14 cellular contexts compared by ENCODE assay signal in genomic region chr1:235468970-235469369, GRCh38. TPM values are rescaled to one million over a fixed set of nuclear protein-coding genes. Genes with fewer than 3 reads are reported as not detected.
DNase-seq lines count a peak whose midpoint lies in the region; ATAC-seq and TF ChIP-seq lines count a peak whose summit lies in the region.
"Had no signal": no experiment of that assay in that cellular context is flagged by ENCODE, and none has a peak within 500 bp of the region (broad histone marks: within the 10 kb centered on the region; RNA-seq: fewer than 3 reads in every experiment).

No MANE protein-coding gene starts in this region.

- no peaks in the 10 kb centered on the region for H4K20me1 ChIP-seq in IMR-90 (ENCODE audit: insufficient read depth, low read length)

- H3K4ac ChIP-seq in IMR-90 (ENCODE audit: low read depth, low read length), result no peak overlapping the region

- TF ChIP-seq CTCF in AG10803 (conservative IDR thresholded peaks at IDR 0.05; ENCODE audit: low read length) (peak; percentile 11; the same call in 1 of the 2 replicates), IMR-90 (conservative IDR thresholded peaks at IDR 0.05; ENCODE audit: low read depth, low read length) (0 out of 2 replicates have a peak, but pooled peaks have one; percentile 11)

- H3K4me1 Mint-ChIP-seq in T-cell, result peaks cover 0 to 6% (median 0%) of the 10 kb centered on the region in 3 donors
- H3K4me1 Mint-ChIP-seq: activated CD8-positive, alpha-beta memory T cell treated with anti-CD3 and anti-CD28 coated beads, Interleukin-2, amount 10 ng/mL, durations not matched to agents 7 days and 5 days; CD14-positive monocyte had no signal

- H2AK5ac ChIP-seq in IMR-90 (ENCODE audit: low read depth, low read length), result no peak overlapping the region

- H2AK9ac ChIP-seq in IMR-90 (replicated peaks; ENCODE audit: low read depth, low read length, poor library complexity), result no peak overlapping the region

- POLR2A ChIA-PET in IMR-90 (lab: Charles Lee; ENCODE audit: unreplicated experiment) (no interaction called here), T-cell (lab: Charles Lee) (no interaction called here)

- no peaks in the 10 kb centered on the region; a peak in 2 of 4 replicates for H3K79me1 ChIP-seq in IMR-90 (ENCODE audit: low read depth in 1 of 2, low read length in 2 of 2)

- H3K27me3 Mint-ChIP-seq in T-cell, result no peaks in the 10 kb centered on the region
- H3K27me3 Mint-ChIP-seq: activated CD8-positive, alpha-beta memory T cell treated with anti-CD3 and anti-CD28 coated beads, Interleukin-2, amount 10 ng/mL, durations not matched to agents 7 days and 5 days had no signal

- H3K56ac ChIP-seq in IMR-90 (ENCODE audit: extremely low read depth, insufficient read depth, low read length), result no peak overlapping the region

- TF ChIP-seq RAD21 in IMR-90 (IDR thresholded peaks at IDR 0.05; ENCODE audit: low read length), result no peak

- no peak overlapping the region for H3K9ac ChIP-seq in IMR-90 (ENCODE audit: low read depth, low read length)

- no peak overlapping the region for H3K18ac ChIP-seq in IMR-90 (ENCODE audit: low read depth, low read length)

- no TSS peak for BruUV-seq in IMR-90 (replicated peaks; lab: Mats Ljungman, UMichigan)

- H3K14ac ChIP-seq in IMR-90 (replicated peaks; ENCODE audit: low read depth, low read length), result no peak overlapping the region

- no peak overlapping the region; the same call in 1 of the 2 replicates for H4K5ac ChIP-seq in IMR-90 (ENCODE audit: low read depth, low read length)

- no peak for TF ChIP-seq POLR2A in IMR-90 (IDR thresholded peaks at IDR 0.05; ENCODE audit: low read depth, low read length)

- H3K4me3 Mint-ChIP-seq in T-cell, result no peak overlapping the region
- H3K4me3 Mint-ChIP-seq: activated CD8-positive, alpha-beta memory T cell treated with anti-CD3 and anti-CD28 coated beads, Interleukin-2, amount 10 ng/mL, durations not matched to agents 7 days and 5 days; CD14-positive monocyte; natural killer cell had no signal

- no peak overlapping the region for H2BK120ac ChIP-seq in IMR-90 (ENCODE audit: low read depth, low read length)

- H2BK20ac ChIP-seq in IMR-90 (ENCODE audit: low read depth, low read length), result no peak overlapping the region

- H3K9me1 ChIP-seq in IMR-90 (ENCODE audit: insufficient read depth, low read length), result no peaks in the 10 kb centered on the region

- no peak overlapping the region for H2AFZ ChIP-seq in IMR-90 (replicated peaks; ENCODE audit: low read length, poor library complexity)

- intact Hi-C loops in IMR-90 (cut with micrococcal nuclease), result no loop called here

- dilution Hi-C loops in IMR-90 (cut with HindIII; ENCODE audit: low sequenced_read_pairs, unreplicated experiment), result no loop called here

- peaks cover 2% of the 10 kb centered on the region; the same call in 1 of the 2 replicates for H3K4me1 ChIP-seq in IMR-90 (ENCODE audit: control insufficient read depth, insufficient read depth, low read length)

- H3K27ac ChIP-seq in IMR-90 (ENCODE audit: insufficient read depth, low read length), result no peak overlapping the region

- ATAC-seq in IMR-90 (ENCODE audit: low read depth), result no peak
- no peak for ATAC-seq in HG03565 (IDR thresholded peaks at IDR 0.05; ENCODE audit: unreplicated experiment)
- no peak for ATAC-seq in T-cell (replicated peaks in 1 of 4)
- ATAC-seq in HG02588 (IDR thresholded peaks at IDR 0.05; ENCODE audit: unreplicated experiment), result no peak
- ATAC-seq: activated CD8-positive, alpha-beta memory T cell treated with anti-CD3 and anti-CD28 coated beads, Interleukin-2, amount 10 ng/mL, durations not matched to agents 7 days and 5 days; natural killer cell had no signal

- CTCF ChIA-PET in IMR-90 (lab: Yijun Ruan, JAX), result interaction anchor here (0.6 to 0.7 kb wide), 2 partner anchors 36 to 43 kb away, joined by 3 to 6 read pairs; no protein-coding TSS in a partner anchor
- CTCF ChIA-PET in T-cell (lab: Charles Lee), result no interaction called here

- no peak overlapping the region for H4K8ac ChIP-seq in IMR-90 (ENCODE audit: low read depth in 2 of 2, low read length in 2 of 2)

- H3K4me3 ChIP-seq in AG10803 (ENCODE audit: low read length), result no peak overlapping the region
- no peak overlapping the region for H3K4me3 ChIP-seq in IMR-90 (ENCODE audit: insufficient read depth, low read depth, low read length)

- H3K23ac ChIP-seq in IMR-90 (ENCODE audit: low read depth, low read length), result no peak overlapping the region

- H3K27me3 ChIP-seq in IMR-90 (ENCODE audit: control insufficient read depth, insufficient read depth, low read length), result no peaks in the 10 kb centered on the region

- H2BK15ac ChIP-seq in IMR-90 (ENCODE audit: low read depth, low read length), result no peak overlapping the region

- DNase-seq in AG10803 (ENCODE audit: low read depth) (peak; percentile 48), IMR-90 (peak; percentile 64), astrocyte of the hippocampus (ENCODE audit: low read depth, low spot score) (peak; percentile 80), iris pigment epithelial cell (ENCODE audit: low read depth) (peak; percentile 75), DMS79 (lab: John Stamatoyannopoulos, UW) (no peak), T-cell (no peak)
- DNase-seq: activated CD8-positive, alpha-beta memory T cell treated with anti-CD3 and anti-CD28 coated beads, Interleukin-2, amount 10 ng/mL, durations not matched to agents 7 days and 5 days; amniotic stem cell; natural killer cell; NK-92 treated with Interleukin-12 subunit alpha and Interleukin-12 subunit beta, amount 100 ng/mL, for 24 hours; stimulated activated CD8-positive, alpha-beta memory T cell treated with anti-CD3 and anti-CD28 coated beads, Interleukin-4, amount 100 ng/mL, for 48 hours had no signal

- H3K9me3 Mint-ChIP-seq in T-cell, result no peaks in the 10 kb centered on the region
- H3K9me3 Mint-ChIP-seq: natural killer cell had no signal

- WGBS in IMR-90 (ENCODE audit: extremely low coverage in 2 of 2, insufficient read length in 1 of 2), 2 experiments, result no CpG with 5 or more reads among the region's 4 CpGs

- no peak overlapping the region for H4K91ac ChIP-seq in IMR-90 (ENCODE audit: insufficient read depth, low read depth, low read length)

- peaks cover 8% of the 10 kb centered on the region; the same call in 1 of the 2 replicates for H3K36me3 ChIP-seq in IMR-90 (ENCODE audit: control insufficient read depth, insufficient read depth, low read length)

- peaks cover 22% of the 10 kb centered on the region for H3K36me3 Mint-ChIP-seq in T-cell
- H3K36me3 Mint-ChIP-seq: natural killer cell had no signal

- in situ Hi-C loops in IMR-90 (cut with MboI; ENCODE audit: low sequenced_read_pairs), result no loop called here

- H3K4me2 ChIP-seq in IMR-90 (ENCODE audit: low read depth, low read length), result peak overlapping the region; percentile 67; the same call in 1 of the 2 replicates

- H2BK5ac ChIP-seq in IMR-90 (ENCODE audit: low read depth, low read length, poor library complexity, severe bottlenecking), result no peak overlapping the region

- H3K27ac Mint-ChIP-seq in T-cell, result no peak overlapping the region
- H3K27ac Mint-ChIP-seq: activated CD8-positive, alpha-beta memory T cell treated with anti-CD3 and anti-CD28 coated beads, Interleukin-2, amount 10 ng/mL, durations not matched to agents 7 days and 5 days; natural killer cell had no signal

- H3K9me3 ChIP-seq in IMR-90 (ENCODE audit: control insufficient read depth, insufficient read depth, low read length), result no peaks in the 10 kb centered on the region

TF ChIP-seq in IMR-90, 13 proteins besides CTCF, POLR2A, EP300 and RAD21:
- TF ChIP-seq ELK1 (IDR thresholded peaks at IDR 0.05; ENCODE audit: borderline replicate concordance, low read depth, low read length), result no peak
- TF ChIP-seq FOS (IDR thresholded peaks at IDR 0.05; ENCODE audit: low read depth, low read length), result no peak
- TF ChIP-seq NFE2L2 (IDR thresholded peaks at IDR 0.05; ENCODE audit: low read depth, low read length), result no peak
- no peak for TF ChIP-seq MAFK (IDR thresholded peaks at IDR 0.05; ENCODE audit: low read depth, low read length)
- TF ChIP-seq RFX5 (IDR thresholded peaks at IDR 0.05; ENCODE audit: low read depth, low read length), result no peak
- no peak for TF ChIP-seq USF2 (IDR thresholded peaks at IDR 0.05; ENCODE audit: low read depth, low read length)
- no peak for TF ChIP-seq RCOR1 (IDR thresholded peaks at IDR 0.05; ENCODE audit: insufficient replicate concordance, low read length)
- TF ChIP-seq CHD1 (IDR thresholded peaks at IDR 0.05; ENCODE audit: low read depth, low read length), result no peak
- no peak for TF ChIP-seq MAZ (IDR thresholded peaks at IDR 0.05; ENCODE audit: borderline replicate concordance, low read depth, low read length)
- TF ChIP-seq BHLHE40 (IDR thresholded peaks at IDR 0.05; ENCODE audit: low read depth, low read length), result no peak
- TF ChIP-seq CEBPB (IDR thresholded peaks at IDR 0.05; ENCODE audit: low read depth, low read length), result no peak

RNA-seq across cellular contexts. Expression of gene B3GALNT2, which starts 35.3 kb away (rescaled TPM):
- total RNA-seq in IMR-90 (2012; rRNA removed) (32.8 and 39.4 TPM in 2 replicates), T-cell (10 to 100 TPM in 2 of 5 donors, 1 to 10 TPM in 3; 6.2 to 10.9 (median 9.5) TPM)
- 9.5 and 11.0 TPM in 2 replicates for polyA plus RNA-seq in IMR-90 (2012; rRNA removed)
- 4.2 and 4.9 TPM in 2 replicates for polyA plus RNA-seq in IMR-90 (2012; cell fraction: cytosol; rRNA removed)
- polyA plus RNA-seq in IMR-90 (2012; cell fraction: nucleus; rRNA removed; ENCODE audit: low replicate concordance), result 4.3 and 13.1 TPM in 2 replicates

Comparison
In these comparisons a context has a peak if more than half of its experiments do, and no peak if none do; other contexts are left out.
1. DNase-seq: peak in AG10803 (single experiment), IMR-90 (single experiment), astrocyte of the hippocampus (single experiment) and iris pigment epithelial cell (single experiment); none in DMS79 (single experiment) and T-cell (0 of 34).